In the genomic region with DNA sequence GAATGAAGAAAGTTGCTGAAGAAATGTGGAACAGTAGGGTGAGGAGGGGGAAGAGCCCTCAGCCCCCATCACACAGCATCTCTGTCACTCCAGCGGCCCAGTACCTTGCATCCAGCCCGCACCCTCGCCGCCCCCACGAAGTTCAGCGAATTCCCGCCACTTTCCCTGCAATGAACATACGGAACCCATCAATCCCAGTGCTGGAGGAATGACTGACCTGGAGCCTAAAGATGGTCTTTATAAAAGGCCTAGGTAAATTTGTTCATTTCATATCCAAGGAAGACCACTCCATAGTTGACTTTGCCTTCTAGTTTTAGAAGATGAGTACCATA, we compare ENCODE assay signal across 8 cellular contexts. TPM values are rescaled to one million over a fixed set of nuclear protein-coding genes. Genes with fewer than 3 reads are reported as not detected.
A peak's percentile ranks its signal among the peaks of the same experiment; 100 is the strongest.
DNase-seq lines count a peak whose midpoint lies in the region; ATAC-seq and TF ChIP-seq lines count a peak whose summit lies in the region.

No MANE protein-coding gene starts in this region.

- peak overlapping the region; percentile 98 for H3K4me3 Mint-ChIP-seq in central memory CD8-positive, alpha-beta T cell
- H3K4me3 Mint-ChIP-seq in natural killer cell: peak overlapping the region; percentile 98

- no peak for ATAC-seq in central memory CD8-positive, alpha-beta T cell (replicated peaks; ENCODE audit: extremely low read depth, poor library complexity, severe bottlenecking)
- no peak for ATAC-seq in natural killer cell

- intact Hi-C loops in natural killer cell (cut with micrococcal nuclease): loop anchor here (10.0 kb wide), 3 partner anchors 288 to 742 kb away; partner anchors contain the start of genes EPC1 and ZEB1

- no peaks in the 10 kb centered on the region for H3K9me3 ChIP-seq in HUES64 (ENCODE audit: insufficient read depth, low read depth, low read length)

- no peak overlapping the region for H3K9ac ChIP-seq in HUES64 (ENCODE audit: low read depth, low read length)

- TF ChIP-seq CTCF in AG04449 (IDR thresholded peaks at IDR 0.05; ENCODE audit: insufficient read depth, low read length, missing control alignments) (no peak), natural killer cell (IDR thresholded peaks at IDR 0.05) (no peak)

- no peaks in the 10 kb centered on the region for H3K36me3 ChIP-seq in HUES64 (ENCODE audit: insufficient read depth, low read length)

- no peak overlapping the region for H3K27ac ChIP-seq in HUES64 (ENCODE audit: low read depth, low read length)

- H3K27me3 ChIP-seq in HUES64 (ENCODE audit: insufficient read depth, low read length): no peaks in the 10 kb centered on the region

- peaks cover 39% of the 10 kb centered on the region for H3K4me1 Mint-ChIP-seq in central memory CD8-positive, alpha-beta T cell
- peaks cover 48 to 49% of the 10 kb centered on the region in 2 donors for H3K4me1 Mint-ChIP-seq in natural killer cell

- H3K4me1 ChIP-seq in HUES64 (ENCODE audit: insufficient read depth, low read length): peaks cover 22% of the 10 kb centered on the region

- peak overlapping the region; percentile 97 for H3K27ac Mint-ChIP-seq in central memory CD8-positive, alpha-beta T cell (ENCODE audit: low read depth)
- H3K27ac Mint-ChIP-seq in natural killer cell: peak overlapping the region; percentile 93 to 98

- 85% methylated on average over 8 of the region's 8 CpGs for WGBS in HUES64

- POLR2A ChIA-PET in AG04449 (lab: Yijun Ruan, JAX): interaction anchor here (0.5 to 0.7 kb wide), 2 partner anchors 82 to 133 kb away, joined by 3 read pairs; no protein-coding TSS in a partner anchor

- H3K4me3 ChIP-seq in AG04449 (ENCODE audit: low read depth, low read length) (peak overlapping the region; percentile 89), HUES64 (ENCODE audit: low read length) (peak overlapping the region; percentile 85; the same call in 1 of the 2 replicates)

- H3K36me3 Mint-ChIP-seq in central memory CD8-positive, alpha-beta T cell (ENCODE audit: insufficient read depth): peaks cover 17% of the 10 kb centered on the region
- no peaks in the 10 kb centered on the region for H3K36me3 Mint-ChIP-seq in natural killer cell

- CTCF ChIA-PET in AG04449 (lab: Yijun Ruan, JAX): interaction anchor here (0.7 to 1.1 kb wide), 3 partner anchors 9 to 320 kb away, joined by 3 to 4 read pairs (median 3); no protein-coding TSS in a partner anchor

- DNase-seq in AG04449 (ENCODE audit: low read depth, low spot score): no peak
- no peak for DNase-seq in central memory CD8-positive, alpha-beta T cell (ENCODE audit: low spot score in 2 of 2)
- DNase-seq in natural killer cell: no peak
- no peak for DNase-seq in kidney glomerular epithelial cell (lab: John Stamatoyannopoulos, UW)
- no peak for DNase-seq in GM03348 (ENCODE audit: low spot score)
- DNase-seq in middle frontal gyrus (ENCODE audit: extremely low spot score, low spot score): no peak
- DNase-seq in stimulated activated naive CD4-positive, alpha-beta T cell (lab: John Stamatoyannopoulos, UW): no peak

- no peaks in the 10 kb centered on the region for H3K9me3 Mint-ChIP-seq in central memory CD8-positive, alpha-beta T cell
- H3K9me3 Mint-ChIP-seq in natural killer cell: no peaks in the 10 kb centered on the region

- no peaks in the 10 kb centered on the region for H3K27me3 Mint-ChIP-seq in central memory CD8-positive, alpha-beta T cell
- H3K27me3 Mint-ChIP-seq in natural killer cell (ENCODE audit: low read depth in 2 of 2): no peaks in the 10 kb centered on the region

RNA-seq across cellular contexts. Expression of gene KIF5B, which starts 0.8 kb away (rescaled TPM):
- 61.4 TPM for polyA plus RNA-seq in HUES64 (2013, experiment 1 of 2)
- polyA plus RNA-seq in HUES64 (2013, experiment 2 of 2): 71.4 TPM
- 10 to 100 TPM; 51.0 to 64.2 (median 61.1) TPM for total RNA-seq in natural killer cell
